21 cellular contexts compared by ENCODE assay signal in the genomic region with DNA sequence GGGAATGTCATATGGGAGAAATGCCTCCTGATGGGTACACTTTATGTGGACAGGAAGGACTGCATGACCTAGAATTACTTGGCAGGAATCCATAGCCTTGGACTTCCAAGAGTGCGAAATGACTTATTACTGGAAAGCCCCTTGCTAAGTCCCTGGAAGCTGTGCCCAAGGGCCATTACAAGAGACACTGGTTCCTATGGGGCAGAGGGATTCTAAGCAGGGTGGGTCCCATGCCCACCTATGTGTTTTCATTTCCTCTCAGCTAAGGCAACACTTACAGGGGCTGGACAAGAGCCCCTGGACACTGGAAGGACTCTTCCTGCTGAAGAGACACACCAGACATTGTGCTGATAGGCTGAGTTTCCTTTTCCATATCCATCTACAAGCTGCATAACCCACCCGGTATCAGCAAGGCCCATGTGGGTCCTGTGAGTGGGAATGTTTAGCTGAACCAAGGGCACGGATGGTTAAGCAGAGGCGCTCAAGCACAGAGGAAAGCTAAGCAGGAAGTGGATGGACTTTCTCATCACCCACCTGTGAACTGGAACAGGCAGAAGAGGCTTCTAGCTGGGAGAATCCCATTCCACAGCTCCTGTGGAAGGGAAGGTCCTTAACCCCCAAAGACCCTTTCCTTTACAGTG. TPM values are rescaled to one million over a fixed set of nuclear protein-coding genes. Genes with fewer than 3 reads are reported as not detected.
A peak's percentile ranks its signal among the peaks of the same experiment; 100 is the strongest.
DNase-seq lines count a peak whose midpoint lies in the region; FAIRE-seq and TF ChIP-seq lines count a peak whose summit lies in the region.
"Had no signal": no experiment of that assay in that cellular context is flagged by ENCODE, and none has a peak within 500 bp of the region (broad histone marks: within the 10 kb centered on the region; RNA-seq: fewer than 3 reads in every experiment).

No MANE protein-coding gene starts in this region.

- intact Hi-C loops in kidney (cut with DNase I), result no loop called here

- H3K9ac ChIP-seq in kidney (ENCODE audit: low read length in 2 of 2), result no peak overlapping the region

- TF ChIP-seq CTCF in fibroblast of pulmonary artery (IDR thresholded peaks at IDR 0.05; ENCODE audit: low read length, missing control alignments) (no peak), kidney (IDR thresholded peaks at IDR 0.05; ENCODE audit: borderline replicate concordance, extremely low read depth, insufficient read depth) (no peak)

- H3K4me3 ChIP-seq in fibroblast of pulmonary artery (replicated peaks; ENCODE audit: low read depth, low read length), result no peak overlapping the region
- H3K4me3 ChIP-seq in kidney (ENCODE audit: low read length in 2 of 2), result no peak overlapping the region
- H3K4me3 ChIP-seq: left lung, skin epidermis had no signal

- peaks cover 7 to 10% of the 10 kb centered on the region in 2 donors for H3K4me1 ChIP-seq in kidney (ENCODE audit: control insufficient read depth in 1 of 2, insufficient read depth in 1 of 2, low read depth in 1 of 2, low read length in 2 of 2)
- H3K4me1 ChIP-seq: left lung had no signal

- no peak for FAIRE-seq in kidney (lab: Jason Lieb, UNC)
- FAIRE-seq: A204.1, GM18507 had no signal

- peaks cover 14 to 22% of the 10 kb centered on the region in 2 donors for H3K36me3 ChIP-seq in kidney (ENCODE audit: control insufficient read depth in 1 of 2, insufficient read depth in 2 of 2, low read length in 2 of 2)

- H3K9me3 ChIP-seq in kidney (ENCODE audit: control insufficient read depth in 1 of 2, low read length in 2 of 2), result no peaks in the 10 kb centered on the region
- H3K9me3 ChIP-seq: neutrophil had no signal

- peak; percentile 18 for DNase-seq in activated CD8-positive, alpha-beta memory T cell treated with anti-CD3 and anti-CD28 coated beads, Interleukin-2, amount 50 U/mL, for 48 hours
- DNase-seq in activated CD8-positive, alpha-beta memory T cell treated with anti-CD3 and anti-CD28 coated beads for 24 hours, result no peak
- DNase-seq in amniotic epithelial cell (ENCODE audit: low read depth) (peak; percentile 15), fibroblast of pulmonary artery (ENCODE audit: low read depth) (peak; percentile 21), renal cortical epithelial cell (ENCODE audit: low read depth) (peak; percentile 59), AG08395 (ENCODE audit: low spot score) (no peak), kidney (no peak)
- no peak for DNase-seq in activated T-cell treated with anti-CD3 and anti-CD28 coated beads, Interleukin-2, amount 50 U/mL, for 48 hours
- DNase-seq: activated CD8-positive, alpha-beta T cell treated with anti-CD3 and anti-CD28 coated beads for 36 hours; activated effector memory CD4-positive, alpha-beta T cell treated with anti-CD3 and anti-CD28 coated beads, Interleukin-2, amount 50 U/mL, for 16 hours; activated naive CD8-positive, alpha-beta T cell treated with anti-CD3 and anti-CD28 coated beads, Interleukin-2, amount 10 ng/mL, durations not matched to agents 7 days and 5 days; effector CD4-positive, alpha-beta T cell; foreskin melanocyte; left lung; NCI-H2029 treated with DMSO at 0.1 percent for 48 hours; NCI-H345; NCI-H748 treated with DMSO at 0.1 percent for 48 hours had no signal

- peak overlapping the region in 1 of 2 donors; percentile 5 for H3K27ac ChIP-seq in kidney (ENCODE audit: low read depth in 2 of 2, low read length in 2 of 2)
- H3K27ac ChIP-seq: left lung, neutrophil, skin epidermis had no signal

RNA-seq across cellular contexts. Expression of a gene that starts 56.2 kb away (rescaled TPM):
- total RNA-seq in renal cortical epithelial cell (121 and 123 TPM in 2 replicates), kidney (62.4 TPM)
- polyA plus RNA-seq in kidney (ENCODE audit: insufficient read depth, low read depth, low replicate concordance), result 34.4 TPM

Comparison
In these comparisons a context has a peak if more than half of its experiments do, and no peak if none do; other contexts are left out.
1. DNase-seq: peak in activated CD8-positive, alpha-beta memory T cell treated with anti-CD3 and anti-CD28 coated beads, Interleukin-2, amount 50 U/mL, for 48 hours (single experiment), amniotic epithelial cell (single experiment), fibroblast of pulmonary artery (single experiment) and renal cortical epithelial cell (single experiment); none in activated CD8-positive, alpha-beta memory T cell treated with anti-CD3 and anti-CD28 coated beads for 24 hours (single experiment), activated T-cell treated with anti-CD3 and anti-CD28 coated beads, Interleukin-2, amount 50 U/mL, for 48 hours (0 of 2), AG08395 (single experiment) and kidney (single experiment).